29 cellular contexts compared by ENCODE assay signal in the genomic region with DNA sequence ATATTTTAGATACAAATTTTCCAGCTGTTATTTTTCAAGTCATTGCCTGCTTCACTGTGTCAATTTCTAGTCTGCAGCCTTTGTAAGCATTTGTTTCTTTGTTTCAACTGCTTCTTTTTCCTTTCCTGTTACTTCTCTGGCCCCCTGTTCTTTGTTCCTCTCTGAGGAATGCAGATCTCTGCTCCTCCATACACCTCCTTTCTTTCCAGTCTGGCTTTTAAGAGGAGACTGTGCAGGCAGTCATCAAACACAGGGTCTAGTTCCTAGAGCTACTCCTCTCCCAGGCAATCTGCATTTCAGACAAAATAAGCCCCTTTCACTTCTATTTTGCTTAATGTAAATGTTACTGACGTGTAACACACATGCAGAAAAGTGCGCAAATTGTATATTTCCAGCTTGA.
"Had no signal": no experiment of that assay in that cellular context is flagged by ENCODE, and none has a peak within 500 bp of the region (broad histone marks: within the 10 kb centered on the region; RNA-seq: fewer than 3 reads in every experiment).

No MANE protein-coding gene starts in this region.

- H3K36me3 ChIP-seq: heart left ventricle, left ventricle myocardium inferior, pancreas, prostate gland, suprapubic skin, thoracic aorta, tibial artery, vagina had no signal

- H3K27me3 Mint-ChIP-seq: naive B cell had no signal

- H3K9me3 ChIP-seq: heart left ventricle, left ventricle myocardium inferior, pancreas, prostate gland, suprapubic skin, thoracic aorta, tibial artery, vagina had no signal

- H3K4me3 Mint-ChIP-seq: immature natural killer cell; mesothelial cell of epicardium; naive B cell; natural killer cell; nephron progenitor cell; stimulated activated effector memory CD8-positive, alpha-beta T cell treated with anti-CD3 and anti-CD28 coated beads, Interleukin-12 subunit alpha, Interleukin-12 subunit beta, amount 100 ng/mL, for 72 hours; stimulated activated naive CD8-positive, alpha-beta T cell treated with anti-CD3 and anti-CD28 coated beads, Interleukin-15, Interleukin-2, amounts not matched to agents 100 ng/mL and 50 ng/mL, for 24 hours; type B pancreatic cell had no signal

- H3K4me3 ChIP-seq: heart left ventricle, left ventricle myocardium inferior, lung, pancreas, prostate gland, skin epidermis, suprapubic skin, thoracic aorta, tibial artery, vagina had no signal

- H3K4me1 ChIP-seq: heart left ventricle, left ventricle myocardium inferior, pancreas, prostate gland, suprapubic skin, tibial artery, vagina had no signal

- H3K4me1 Mint-ChIP-seq: natural killer cell; stimulated activated effector memory CD8-positive, alpha-beta T cell treated with anti-CD3 and anti-CD28 coated beads, Interleukin-12 subunit alpha, Interleukin-12 subunit beta, amount 100 ng/mL, for 72 hours had no signal

- H3K27ac Mint-ChIP-seq: immature natural killer cell; mesothelial cell of epicardium; natural killer cell; nephron progenitor cell; stimulated activated effector memory CD8-positive, alpha-beta T cell treated with anti-CD3 and anti-CD28 coated beads, Interleukin-12 subunit alpha, Interleukin-12 subunit beta, amount 100 ng/mL, for 72 hours; stimulated activated naive CD8-positive, alpha-beta T cell treated with anti-CD3 and anti-CD28 coated beads, Interleukin-15, Interleukin-2, amounts not matched to agents 100 ng/mL and 50 ng/mL, for 24 hours; type B pancreatic cell had no signal

- H3K36me3 Mint-ChIP-seq: immature natural killer cell, mesothelial cell of epicardium, natural killer cell, type B pancreatic cell had no signal

- H3K9me3 Mint-ChIP-seq: immature natural killer cell; mesothelial cell of epicardium; natural killer cell; stimulated activated effector memory CD8-positive, alpha-beta T cell treated with anti-CD3 and anti-CD28 coated beads, Interleukin-12 subunit alpha, Interleukin-12 subunit beta, amount 100 ng/mL, for 72 hours; stimulated activated naive CD8-positive, alpha-beta T cell treated with anti-CD3 and anti-CD28 coated beads, Interleukin-15, Interleukin-2, amounts not matched to agents 100 ng/mL and 50 ng/mL, for 24 hours; type B pancreatic cell had no signal

- H3K27me3 ChIP-seq: pancreas, suprapubic skin, tibial artery, vagina had no signal

- DNase-seq: heart left ventricle; immature natural killer cell; left ventricle myocardium inferior; mesendoderm; naive B cell; natural killer cell; nucleus accumbens; pancreas; posterior cingulate gyrus; retina; right cardiac atrium; stimulated activated CD4-positive, alpha-beta T cell treated with anti-CD3 and anti-CD28 coated beads, Interleukin-12 subunit alpha, Interleukin-12 subunit beta, amount 100 ng/mL, for 4 hours; stimulated activated CD4-positive, alpha-beta T cell treated with anti-CD3 and anti-CD28 coated beads, Interleukin-15, amount 100 ng/mL, for 24 hours; stimulated activated CD4-positive, alpha-beta T cell treated with anti-CD3 and anti-CD28 coated beads, Interleukin-2, amount 100 ng/mL, for 24 hours; stimulated activated CD4-positive, alpha-beta T cell treated with anti-CD3 and anti-CD28 coated beads, Interleukin-4, amount 100 ng/mL, for 1 hour; stimulated activated naive CD4-positive, alpha-beta T cell; tibial artery had no signal

- H3K27ac ChIP-seq: heart left ventricle, left ventricle myocardium inferior, pancreas, prostate gland, skin epidermis, suprapubic skin, thoracic aorta, tibial artery, vagina had no signal

- ATAC-seq: heart left ventricle; natural killer cell; pancreas; right cardiac atrium; sciatic nerve; stimulated activated effector memory CD8-positive, alpha-beta T cell treated with anti-CD3 and anti-CD28 coated beads, Interleukin-12 subunit alpha, Interleukin-12 subunit beta, amount 100 ng/mL, for 72 hours had no signal
